15 cellular contexts compared by ENCODE assay signal in the genomic region with DNA sequence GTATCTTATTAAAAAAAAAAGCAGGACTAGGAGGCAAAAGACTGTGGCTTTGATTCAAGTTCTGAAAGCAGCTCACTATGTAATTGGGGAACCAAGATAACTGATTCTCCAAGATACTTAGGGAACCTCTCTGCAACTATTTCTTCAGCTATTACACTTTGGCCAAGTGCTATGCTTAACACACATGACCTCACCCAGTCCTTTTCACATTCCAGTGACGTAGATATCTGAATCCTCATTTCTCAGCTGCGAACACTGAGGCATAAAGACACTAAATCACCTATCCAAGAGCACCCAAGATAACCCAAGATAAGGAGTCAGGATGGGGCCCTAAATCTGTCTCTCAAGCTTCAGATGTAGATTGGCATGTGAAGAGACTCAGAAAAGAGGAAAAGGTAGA.
"Had no signal": no experiment of that assay in that cellular context is flagged by ENCODE, and none has a peak within 500 bp of the region (broad histone marks: within the 10 kb centered on the region; RNA-seq: fewer than 3 reads in every experiment).

No MANE protein-coding gene starts in this region.

- H3K9me3 ChIP-seq: esophagus muscularis mucosa, left ventricle myocardium inferior, prostate gland, right atrium auricular region, tibial nerve had no signal

- ATAC-seq: activated T-cell treated with anti-CD3 and anti-CD28 coated beads, Interleukin-2, amount 50 U/mL, for 72 hours had no signal

- H3K27me3 ChIP-seq: esophagus muscularis mucosa, right atrium auricular region, tibial nerve had no signal

- DNase-seq: activated CD4-positive, alpha-beta T cell treated with anti-CD3 and anti-CD28 coated beads for 1 hour; activated gamma-delta T cell; activated T-cell treated with anti-CD3 and anti-CD28 coated beads, Interleukin-2, amount 50 U/mL, for 72 hours; effector CD8-positive, alpha-beta T cell; foreskin fibroblast; glutamatergic neuron; left ventricle myocardium inferior; SW 1271; T-helper 2 cell; WERI-Rb-1 had no signal

- H3K4me1 ChIP-seq: prostate gland had no signal

- H3K36me3 ChIP-seq: left ventricle myocardium inferior, prostate gland, right atrium auricular region, tibial nerve, WERI-Rb-1 had no signal

- H3K27ac ChIP-seq: left ventricle myocardium inferior, prostate gland, right atrium auricular region, skin epidermis, tibial nerve, WERI-Rb-1 had no signal

- H3K4me3 ChIP-seq: esophagus muscularis mucosa, left ventricle myocardium inferior, prostate gland, right atrium auricular region, skin epidermis, tibial nerve had no signal
